In the genomic region with DNA sequence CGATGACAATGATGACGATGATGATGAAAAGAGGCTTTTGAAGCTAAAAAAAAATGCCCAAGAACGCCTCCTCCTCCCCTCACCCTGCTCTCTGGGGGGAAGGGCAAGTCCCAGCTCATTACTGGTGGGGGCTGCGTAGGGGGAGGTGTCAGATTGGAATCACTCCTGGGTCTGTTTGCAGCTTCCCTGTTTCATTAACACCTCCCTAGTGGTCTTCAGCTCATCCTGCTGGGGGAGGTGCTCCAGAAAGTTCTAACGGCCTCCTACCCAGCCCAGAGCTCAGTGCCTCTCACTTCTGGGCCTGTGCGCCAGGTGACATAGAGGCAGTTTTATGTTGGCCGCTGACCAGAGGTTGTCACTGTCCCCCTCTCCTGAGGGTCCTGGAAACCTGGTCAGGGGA, we compare ENCODE assay signal across 26 cellular contexts.
"Had no signal": no experiment of that assay in that cellular context is flagged by ENCODE, and none has a peak within 500 bp of the region (broad histone marks: within the 10 kb centered on the region; RNA-seq: fewer than 3 reads in every experiment).

No MANE protein-coding gene starts in this region.

- H3K36me3 Mint-ChIP-seq: naive thymus-derived CD8-positive, alpha-beta T cell; natural killer cell treated with Interleukin-12 subunit alpha and Interleukin-12 subunit beta and Interleukin-15 and Interleukin-18, amount 100 ng/mL, for 72 hours; neural progenitor cell; stimulated activated effector memory CD8-positive, alpha-beta T cell treated with anti-CD3 and anti-CD28 coated beads, Interleukin-12 subunit alpha, Interleukin-12 subunit beta, amount 100 ng/mL, for 72 hours had no signal

- H3K9me3 Mint-ChIP-seq: naive thymus-derived CD8-positive, alpha-beta T cell; natural killer cell treated with Interleukin-12 subunit alpha and Interleukin-12 subunit beta and Interleukin-15 and Interleukin-18, amount 100 ng/mL, for 72 hours; neural progenitor cell; stimulated activated effector memory CD8-positive, alpha-beta T cell treated with anti-CD3 and anti-CD28 coated beads, Interleukin-12 subunit alpha, Interleukin-12 subunit beta, amount 100 ng/mL, for 72 hours; stimulated activated naive B cell treated with anti-CD40 and anti-IgM and Interleukin-4, amounts not matched to agents 10 μg/mL and 1 μg/mL and 100 μg/mL, for 72 hours; stimulated activated naive CD8-positive, alpha-beta T cell treated with anti-CD3 and anti-CD28 coated beads, Interleukin-15, Interleukin-2, amounts not matched to agents 100 ng/mL and 50 ng/mL, for 24 hours had no signal

- H3K4me3 Mint-ChIP-seq: naive thymus-derived CD8-positive, alpha-beta T cell; natural killer cell treated with Interleukin-12 subunit alpha and Interleukin-12 subunit beta and Interleukin-15 and Interleukin-18, amount 100 ng/mL, for 72 hours; stimulated activated effector memory CD8-positive, alpha-beta T cell treated with anti-CD3 and anti-CD28 coated beads, Interleukin-12 subunit alpha, Interleukin-12 subunit beta, amount 100 ng/mL, for 72 hours; stimulated activated naive B cell treated with anti-CD40 and anti-IgM and Interleukin-4, amounts not matched to agents 10 μg/mL and 1 μg/mL and 100 μg/mL, for 72 hours; stimulated activated naive CD8-positive, alpha-beta T cell treated with anti-CD3 and anti-CD28 coated beads, Interleukin-15, Interleukin-2, amounts not matched to agents 100 ng/mL and 50 ng/mL, for 24 hours had no signal

- H2AFZ ChIP-seq: neural progenitor cell, parathyroid adenoma had no signal

- H3K4me1 ChIP-seq: parathyroid adenoma, right lobe of liver had no signal

- H3K9ac ChIP-seq: neural progenitor cell, parathyroid adenoma had no signal

- H3K9me3 ChIP-seq: ovary, psoas muscle, right lobe of liver, sigmoid colon, stomach, thoracic aorta, thyroid gland, tibial nerve, upper lobe of left lung, vagina had no signal

- H3K27ac Mint-ChIP-seq: natural killer cell treated with Interleukin-12 subunit alpha and Interleukin-12 subunit beta and Interleukin-15 and Interleukin-18, amount 100 ng/mL, for 72 hours; progenitor cell of endocrine pancreas; stimulated activated effector memory CD8-positive, alpha-beta T cell treated with anti-CD3 and anti-CD28 coated beads, Interleukin-12 subunit alpha, Interleukin-12 subunit beta, amount 100 ng/mL, for 72 hours; stimulated activated naive CD8-positive, alpha-beta T cell treated with anti-CD3 and anti-CD28 coated beads, Interleukin-15, Interleukin-2, amounts not matched to agents 100 ng/mL and 50 ng/mL, for 24 hours had no signal

- H3K79me2 ChIP-seq: parathyroid adenoma had no signal

- H3K27ac ChIP-seq: ovary, parathyroid adenoma, right lobe of liver, sigmoid colon, stomach, thoracic aorta, thyroid gland, tibial nerve, upper lobe of left lung, vagina had no signal

- H3K36me3 ChIP-seq: neural progenitor cell, ovary, right lobe of liver, sigmoid colon, stomach, thoracic aorta, thyroid gland, tibial nerve, upper lobe of left lung, vagina had no signal

- ATAC-seq: naive thymus-derived CD8-positive, alpha-beta T cell; natural killer cell treated with Interleukin-12 subunit alpha and Interleukin-12 subunit beta and Interleukin-15 and Interleukin-18, amount 100 ng/mL, for 72 hours; right cardiac atrium; right lobe of liver; stimulated activated effector memory CD8-positive, alpha-beta T cell treated with anti-CD3 and anti-CD28 coated beads, Interleukin-12 subunit alpha, Interleukin-12 subunit beta, amount 100 ng/mL, for 72 hours; stimulated activated naive B cell treated with anti-CD40 and anti-IgM and Interleukin-4, amounts not matched to agents 10 μg/mL and 1 μg/mL and 100 μg/mL, for 72 hours had no signal

- FAIRE-seq: small intestine, urothelium cell line had no signal

- H3K27me3 Mint-ChIP-seq: naive thymus-derived CD8-positive, alpha-beta T cell; stimulated activated naive B cell treated with anti-CD40 and anti-IgM and Interleukin-4, amounts not matched to agents 10 μg/mL and 1 μg/mL and 100 μg/mL, for 72 hours; stimulated activated naive CD8-positive, alpha-beta T cell treated with anti-CD3 and anti-CD28 coated beads, Interleukin-15, Interleukin-2, amounts not matched to agents 100 ng/mL and 50 ng/mL, for 24 hours had no signal

- DNase-seq: naive thymus-derived CD8-positive, alpha-beta T cell; occipital lobe; ovary; psoas muscle; right cardiac atrium; right lobe of liver; sigmoid colon; small intestine; stimulated activated CD4-positive, alpha-beta T cell treated with anti-CD3 and anti-CD28 coated beads, Interleukin-1b, Interleukin-23, amount 100 ng/mL, for 48 hours; stimulated activated CD4-positive, alpha-beta T cell treated with anti-CD3 and anti-CD28 coated beads, Interleukin-4, amount 100 ng/mL, for 24 hours; stimulated activated naive B cell treated with anti-CD40 and anti-IgM and Interleukin-4, amounts not matched to agents 10 μg/mL and 1 μg/mL and 100 μg/mL, for 72 hours; stimulated activated naive CD4-positive, alpha-beta T cell treated with Interleukin-2 at 50 U/mL for 16 hours; stomach; thyroid gland; trophoblast cell; upper lobe of left lung had no signal

- H3K27me3 ChIP-seq: neural progenitor cell, ovary, right lobe of liver, upper lobe of left lung, vagina had no signal

- H3K4me3 ChIP-seq: neural progenitor cell, ovary, psoas muscle, right lobe of liver, sigmoid colon, stomach, thoracic aorta, thyroid gland, tibial nerve, upper lobe of left lung, vagina had no signal
